Comparison of ENCODE assay signal across 30 cellular contexts in genomic region chr2:118936286-118936685, GRCh38. TPM values are rescaled to one million over a fixed set of nuclear protein-coding genes. Genes with fewer than 3 reads are reported as not detected.
DNase-seq lines count a peak whose midpoint lies in the region; ATAC-seq and TF ChIP-seq lines count a peak whose summit lies in the region.
"Had no signal": no experiment of that assay in that cellular context is flagged by ENCODE, and none has a peak within 500 bp of the region (broad histone marks: within the 10 kb centered on the region; RNA-seq: fewer than 3 reads in every experiment).

No MANE protein-coding gene starts in this region.

- peaks cover 0 to 7% (median 0%) of the 10 kb centered on the region in 9 donors for H3K27me3 ChIP-seq in heart left ventricle
- no peaks in the 10 kb centered on the region for H3K27me3 ChIP-seq in upper lobe of right lung
- H3K27me3 ChIP-seq: BLaER1 treated with 17β-estradiol and CSF1 and Interleukin-3, amounts not matched to agents 10 nM and 100 nM had no signal

- peaks cover 0 to 45% (median 0%) of the 10 kb centered on the region in 12 donors for H3K4me1 ChIP-seq in heart left ventricle
- peaks cover 10% of the 10 kb centered on the region for H3K4me1 ChIP-seq in mucosa of descending colon (ENCODE audit: low read depth)
- no peaks in the 10 kb centered on the region for H3K4me1 ChIP-seq in upper lobe of right lung
- H3K4me1 ChIP-seq: A549, Caco-2 had no signal

- intact Hi-C loops in left ventricle myocardium superior (cut with micrococcal nuclease) (no loop called here), heart left ventricle (cut with DNase I) (no loop called here), mucosa of descending colon (cut with DNase I, micrococcal nuclease) (no loop called here), upper lobe of right lung (cut with DNase I) (no loop called here)

- DNase-seq in left ventricle myocardium superior (no peak), heart left ventricle (no peak), NOMO-1 treated with DMSO at 0.1 percent for 48 hours (lab: John Stamatoyannopoulos, UW; ENCODE audit: unreplicated experiment) (peak; percentile 6), mucosa of descending colon (no peak), upper lobe of right lung (no peak), NCI-H1694 (lab: John Stamatoyannopoulos, UW) (no peak), NCI-H2227 (lab: John Stamatoyannopoulos, UW; ENCODE audit: unreplicated experiment) (no peak)
- DNase-seq: AML-193; Caco-2; CD8-positive, alpha-beta T cell; GDM1; H9; NCI-H1048; NCI-H1417; NCI-H1694 treated with DMSO at 0.1 percent for 48 hours; NCI-H2081; NCI-H226; NCI-H510A; NCI-H69; PC-3; T-helper 1 cell had no signal

- no peak for TF ChIP-seq POLR2A in heart left ventricle (IDR thresholded peaks at IDR 0.05)

- peak; percentile 56 for ATAC-seq in left ventricle myocardium superior
- ATAC-seq in heart left ventricle = no peak
- peak; percentile 60 for ATAC-seq in mucosa of descending colon
- ATAC-seq in upper lobe of right lung = peak; percentile 70
- ATAC-seq: A549; CD8-positive, alpha-beta T cell; GM12878; GM23338; PC-3; Right ventricle myocardium inferior had no signal

- WGBS in heart left ventricle, 4 donors = 36 to 53% (median 46%) methylated on average over 2 of the region's 2 CpGs

- H3K4me3 ChIP-seq in heart left ventricle (no peak overlapping the region), mucosa of descending colon (no peak overlapping the region), upper lobe of right lung (no peak overlapping the region)
- H3K4me3 ChIP-seq: A549; BLaER1 treated with 17β-estradiol and CSF1 and Interleukin-3, amounts not matched to agents 10 nM and 100 nM; GM12878; GM23338 had no signal

- H3K27ac ChIP-seq in heart left ventricle (peak overlapping the region in 1 of 12 donors; percentile 63), upper lobe of right lung (no peak overlapping the region)
- H3K27ac ChIP-seq: A549, HL-60 had no signal

- no peak for TF ChIP-seq CTCF in heart left ventricle (IDR thresholded peaks at IDR 0.05)
- TF ChIP-seq CTCF in mucosa of descending colon (IDR thresholded peaks at IDR 0.05) = no peak
- TF ChIP-seq CTCF in upper lobe of right lung (IDR thresholded peaks at IDR 0.05) = no peak

- H3K36me3 ChIP-seq in heart left ventricle = no peaks in the 10 kb centered on the region
- H3K36me3 ChIP-seq in mucosa of descending colon (ENCODE audit: low read depth) = no peaks in the 10 kb centered on the region
- H3K36me3 ChIP-seq in upper lobe of right lung = no peaks in the 10 kb centered on the region
- H3K36me3 ChIP-seq: BLaER1 treated with 17β-estradiol and CSF1 and Interleukin-3, amounts not matched to agents 10 nM and 100 nM had no signal

- H3K9me3 ChIP-seq in heart left ventricle (peaks cover 0 to 31% (median 17%) of the 10 kb centered on the region in 12 donors), mucosa of descending colon (peaks cover 10% of the 10 kb centered on the region), upper lobe of right lung (no peaks in the 10 kb centered on the region)

RNA-seq across cellular contexts. Expression of gene MARCO, which starts 5.7 kb away (rescaled TPM):
- 7.2 TPM for total RNA-seq in left ventricle myocardium superior
- 100 to 1,000 TPM in 1 of 9 donors, 10 to 100 TPM in 2, 1 to 10 TPM in 5, under 1 TPM in 1; 0.66 to 162 (median 6.7) TPM for total RNA-seq in heart left ventricle
- polyA plus RNA-seq in heart left ventricle = 1 to 10 TPM in 1 of 2 donors, under 1 TPM in 1; 0.19 to 6.0 TPM
- 10 to 100 TPM in 2 of 3 donors, under 1 TPM in 1; 0.69 to 13.3 (median 10.4) TPM for total RNA-seq in mucosa of descending colon
- total RNA-seq in upper lobe of right lung = 165 TPM
- total RNA-seq: CD8-positive, alpha-beta T cell; GM23338; H9; HT-29; M059J; PC-3; RPMI7951 had no signal
- polyA plus RNA-seq: GM23338 had no signal

Comparison
In these comparisons a context has a peak if more than half of its experiments do, and no peak if none do; other contexts are left out.
1. ATAC-seq: peak in left ventricle myocardium superior (single experiment), mucosa of descending colon (single experiment) and upper lobe of right lung (single experiment); none in heart left ventricle (0 of 4).